ENCODE assay signal across 8 cellular contexts in the genomic region with DNA sequence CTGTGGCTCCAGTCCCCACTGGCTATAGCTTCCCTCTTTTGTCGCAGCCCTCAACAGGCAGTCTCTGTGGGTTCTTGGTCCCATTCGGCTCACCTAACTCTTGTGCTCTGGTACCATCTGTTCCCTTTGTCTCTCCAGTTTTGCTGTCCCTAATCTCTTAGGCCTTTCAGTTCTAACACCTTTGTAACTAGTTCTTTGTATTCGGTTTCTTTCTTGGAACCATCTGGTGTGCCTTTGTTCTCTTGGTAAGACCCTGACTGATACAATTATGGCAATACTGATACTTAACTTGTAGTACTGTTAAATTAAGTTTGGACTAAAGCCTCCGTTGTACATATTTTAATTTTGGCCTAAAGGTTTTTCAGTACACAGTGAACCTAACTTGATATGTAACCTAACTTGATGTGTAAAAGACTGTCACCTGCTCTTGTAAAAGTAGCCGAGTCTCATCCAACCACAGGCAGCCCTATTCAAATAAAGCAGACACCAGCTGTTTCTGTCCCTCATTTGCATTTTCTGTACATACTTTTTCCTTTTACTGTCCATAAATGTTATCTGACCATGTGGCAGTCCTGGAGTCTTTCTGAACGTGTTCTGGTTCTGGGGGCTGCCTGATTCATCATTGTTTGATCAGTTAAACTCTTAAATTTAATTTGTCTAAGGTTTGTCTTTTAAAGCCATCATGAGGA. TPM values are rescaled to one million over a fixed set of nuclear protein-coding genes. Genes with fewer than 3 reads are reported as not detected.
DNase-seq lines count a peak whose midpoint lies in the region; ATAC-seq, FAIRE-seq and TF ChIP-seq lines count a peak whose summit lies in the region.
"Had no signal": no experiment of that assay in that cellular context is flagged by ENCODE, and none has a peak within 500 bp of the region (broad histone marks: within the 10 kb centered on the region; RNA-seq: fewer than 3 reads in every experiment).

No MANE protein-coding gene starts in this region.

- H3K9me3 ChIP-seq in mucosa of rectum (ENCODE audit: control insufficient read depth in 2 of 2, low read length in 2 of 2) (no peaks in the 10 kb centered on the region), left lung (no peaks in the 10 kb centered on the region)

- H3K36me3 ChIP-seq in mucosa of rectum (ENCODE audit: control insufficient read depth in 2 of 2, insufficient read depth in 2 of 2, low read length in 2 of 2), result no peaks in the 10 kb centered on the region
- no peaks in the 10 kb centered on the region for H3K36me3 ChIP-seq in left lung

- no peak for TF ChIP-seq POLR2A in H54 (IDR thresholded peaks at IDR 0.05; ENCODE audit: low read depth, low read length)

- ATAC-seq in GM18909 (IDR thresholded peaks at IDR 0.05; ENCODE audit: poor library complexity, unreplicated experiment), result peak; percentile 61
- ATAC-seq in GM21737 (IDR thresholded peaks at IDR 0.05; ENCODE audit: unreplicated experiment), result peak; percentile 42
- peak; percentile 39 for ATAC-seq in HG03575 (IDR thresholded peaks at IDR 0.05; ENCODE audit: extremely low read depth, insufficient number of reproducible peaks, low FRiP score, unreplicated experiment)
- no peak for ATAC-seq in left lung

- FAIRE-seq in H54 (lab: Jason Lieb, UNC), result no peak
- FAIRE-seq: HTR-8/SVneo had no signal

- no peak for TF ChIP-seq CTCF in left lung (IDR thresholded peaks at IDR 0.05)

- H3K9ac ChIP-seq in mucosa of rectum (ENCODE audit: low read depth in 1 of 2, low read length in 2 of 2), result no peak overlapping the region

- no peaks in the 10 kb centered on the region for H3K27me3 ChIP-seq in mucosa of rectum (ENCODE audit: control insufficient read depth in 2 of 2, insufficient read depth in 2 of 2, low read length in 2 of 2)
- no peaks in the 10 kb centered on the region for H3K27me3 ChIP-seq in left lung

- peak overlapping the region; percentile 61 to 72 for H3K27ac ChIP-seq in mucosa of rectum (ENCODE audit: low read depth in 2 of 2, low read length in 2 of 2)
- no peak overlapping the region for H3K27ac ChIP-seq in left lung

- no peak for DNase-seq in left lung
- no peak for DNase-seq in H54 (ENCODE audit: insufficient read length, low spot score)
- DNase-seq in NCI-H187 treated with DMSO at 0.1 percent for 48 hours (lab: John Stamatoyannopoulos, UW), result no peak

- intact Hi-C loops in left lung (cut with DNase I), result no loop called here

- H3K4me3 ChIP-seq in mucosa of rectum (ENCODE audit: low read length in 2 of 2) (peak overlapping the region; percentile 13 to 25), left lung (no peak overlapping the region)

- peaks cover 8 to 20% of the 10 kb centered on the region in 2 donors for H3K4me1 ChIP-seq in mucosa of rectum (ENCODE audit: control insufficient read depth in 2 of 2, insufficient read depth in 2 of 2, low read length in 2 of 2)
- peaks cover 5 to 26% of the 10 kb centered on the region in 2 donors for H3K4me1 ChIP-seq in left lung

RNA-seq across cellular contexts. Expression of a gene that starts 4.8 kb away (rescaled TPM):
- 10 to 100 TPM; 23.1 to 24.3 TPM for total RNA-seq in left lung

RNA-seq across cellular contexts. Expression of a gene that starts 7.3 kb away (rescaled TPM):
- 10 to 100 TPM; 45.5 to 46.3 TPM for total RNA-seq in left lung

Comparison
In these comparisons a context has a peak if more than half of its experiments do, and no peak if none do; other contexts are left out.
1. H3K27ac ChIP-seq: peak in mucosa of rectum (2 of 2); none in left lung (0 of 2).
2. H3K4me3 ChIP-seq: peak in mucosa of rectum (2 of 2); none in left lung (0 of 2).